In genomic region chr10:128222317-128222849, GRCh38 we compare ENCODE assay signal across 27 cellular contexts.
"Had no signal": no experiment of that assay in that cellular context is flagged by ENCODE, and none has a peak within 500 bp of the region (broad histone marks: within the 10 kb centered on the region; RNA-seq: fewer than 3 reads in every experiment).

No MANE protein-coding gene starts in this region.

- H3K4me3 ChIP-seq: coronary artery, dorsolateral prefrontal cortex, gastrocnemius medialis had no signal

- H3K9me3 ChIP-seq: gastrocnemius medialis had no signal

- H3K27me3 ChIP-seq: brain microvascular endothelial cell, foreskin keratinocyte, gastrocnemius medialis had no signal

- H3K27ac ChIP-seq: brain microvascular endothelial cell, coronary artery, foreskin keratinocyte, gastrocnemius medialis, WERI-Rb-1 had no signal

- H3K4me1 ChIP-seq: foreskin keratinocyte, gastrocnemius medialis had no signal

- DNase-seq: activated B cell treated with CpG ODN at 0.5 μM for 24 hours; activated CD4-positive, alpha-beta T cell treated with anti-CD3 and anti-CD28 coated beads for 48 hours; activated CD4-positive, alpha-beta T cell treated with anti-CD3 and anti-CD28 coated beads, Interleukin-2, amount 50 U/mL, for 1 hour; activated CD4-positive, alpha-beta T cell treated with anti-CD3 and anti-CD28 coated beads, Interleukin-2, amount 50 U/mL, for 48 hours; activated CD8-positive, alpha-beta memory T cell treated with anti-CD3 and anti-CD28 coated beads for 24 hours; activated CD8-positive, alpha-beta T cell treated with anti-CD3 and anti-CD28 coated beads for 36 hours; activated effector memory CD4-positive, alpha-beta T cell treated with Interleukin-2 at 50 U/mL for 16 hours; activated gamma-delta T cell treated with Interleukin-2 at 50 U/mL for 16 hours; activated naive CD4-positive, alpha-beta T cell treated with anti-CD3 and anti-CD28 coated beads, Interleukin-2, amount 50 U/mL, for 16 hours; activated naive CD4-positive, alpha-beta T cell treated with Interleukin-2 at 50 U/mL for 16 hours; activated T-cell treated with anti-CD3 and anti-CD28 coated beads, Interleukin-2, amount 50 U/mL, for 4 hours; amniotic stem cell; brain microvascular endothelial cell; effector memory CD4-positive, alpha-beta T cell; endodermal cell; gastrocnemius medialis; glutamatergic neuron; T-helper 1 cell; T-helper 17 cell; T1000; WERI-Rb-1 had no signal

- H3K36me3 ChIP-seq: brain microvascular endothelial cell, gastrocnemius medialis, WERI-Rb-1 had no signal

- ATAC-seq: activated CD4-positive, CD25-positive, alpha-beta regulatory T cell treated with anti-CD3 and anti-CD28 coated beads, Interleukin-2, amount 50 U/mL, for 24 hours; activated CD8-positive, alpha-beta T cell treated with anti-CD3 and anti-CD28 coated beads for 36 hours; activated T-cell treated with anti-CD3 and anti-CD28 coated beads, Interleukin-2, amount 50 U/mL, for 4 hours; activated T-helper 17 cell treated with anti-CD3 and anti-CD28 coated beads, Interleukin-2, amount 50 U/mL, for 72 hours; esophagus mucosa; gastrocnemius medialis; T-helper 17 cell had no signal
